In genomic region chr6:132131351-132131750, GRCh38 we compare ENCODE assay signal across 14 cellular contexts.
A peak's percentile ranks its signal among the peaks of the same experiment; 100 is the strongest.
DNase-seq lines count a peak whose midpoint lies in the region; ATAC-seq and TF ChIP-seq lines count a peak whose summit lies in the region.
"Had no signal": no experiment of that assay in that cellular context is flagged by ENCODE, and none has a peak within 500 bp of the region (broad histone marks: within the 10 kb centered on the region; RNA-seq: fewer than 3 reads in every experiment).

No MANE protein-coding gene starts in this region.

- no peak overlapping the region for H3K4me3 Mint-ChIP-seq in activated T-helper 1 cell treated with anti-CD3 and anti-CD28 coated beads, Interleukin-12 subunit alpha, Interleukin-12 subunit beta, Interleukin-2, Interleukin-4 antibody, amounts not matched to agents 30 ng/mL and 10 ng/mL and 1 ng/mL, durations not matched to agents 14 hours and 24 hours and 36 hours
- H3K4me3 Mint-ChIP-seq: CD4-positive, CD25-positive, alpha-beta regulatory T cell; stimulated activated memory B cell treated with anti-CD40 and anti-IgM and Interleukin-4, amounts not matched to agents 10 μg/mL and 1 μg/mL and 100 μg/mL, for 72 hours had no signal

- intact Hi-C loops in right cardiac atrium (cut with DNase I) = loop anchor here in 3 of 4 donors (2.0 to 10.0 kb wide), 3 partner anchors 69 to 179 kb away; partner anchors contain the start of gene CCN2 (in 3 of the 3)
- intact Hi-C loops in gastrocnemius medialis (cut with DNase I; ENCODE audit: low total_unique reads) = loop anchor here (5.0 to 10.0 kb wide), 2 partner anchors 114 to 177 kb away; partner anchors contain the start of gene CCN2
- intact Hi-C loops in activated T-helper 1 cell treated with anti-CD3 and anti-CD28 coated beads, Interleukin-12 subunit alpha, Interleukin-12 subunit beta, Interleukin-2, Interleukin-4 antibody, amounts not matched to agents 30 ng/mL and 10 ng/mL and 1 ng/mL, durations not matched to agents 14 hours and 24 hours and 36 hours (cut with micrococcal nuclease) = no loop called here

- TF ChIP-seq CTCF in gastrocnemius medialis (IDR thresholded peaks at IDR 0.05 in 4 of 5, conservative IDR thresholded peaks at IDR 0.05 in 1 of 5) = no peak
- no peak for TF ChIP-seq CTCF in foreskin keratinocyte (conservative IDR thresholded peaks at IDR 0.05)

- 32% methylated on average over 3 of the region's 3 CpGs for WGBS in right cardiac atrium

- H3K36me3 ChIP-seq in BLaER1 treated with 17β-estradiol and CSF1 and Interleukin-3, amounts not matched to agents 10 nM and 100 nM = no peaks in the 10 kb centered on the region; a peak in 1 of 22 replicates
- H3K36me3 ChIP-seq in gastrocnemius medialis = no peaks in the 10 kb centered on the region

- H3K27ac Mint-ChIP-seq in activated T-helper 1 cell treated with anti-CD3 and anti-CD28 coated beads, Interleukin-12 subunit alpha, Interleukin-12 subunit beta, Interleukin-2, Interleukin-4 antibody, amounts not matched to agents 30 ng/mL and 10 ng/mL and 1 ng/mL, durations not matched to agents 14 hours and 24 hours and 36 hours = no peak overlapping the region
- H3K27ac Mint-ChIP-seq: CD4-positive, CD25-positive, alpha-beta regulatory T cell; stimulated activated memory B cell treated with anti-CD40 and anti-IgM and Interleukin-4, amounts not matched to agents 10 μg/mL and 1 μg/mL and 100 μg/mL, for 72 hours had no signal

- H3K27ac ChIP-seq in BLaER1 treated with 17β-estradiol and CSF1 and Interleukin-3, amounts not matched to agents 10 nM and 100 nM = peak overlapping the region; percentile 39 to 97 (median 80); a peak in 21 of 22 replicates
- peak overlapping the region; percentile 98 for H3K27ac ChIP-seq in right cardiac atrium (ENCODE audit: low read length)
- H3K27ac ChIP-seq in gastrocnemius medialis = peak overlapping the region; percentile 55 to 68 (median 66)
- H3K27ac ChIP-seq in foreskin keratinocyte = no peak overlapping the region

- no peaks in the 10 kb centered on the region for H4K20me1 ChIP-seq in BLaER1 treated with 17β-estradiol and CSF1 and Interleukin-3, amounts not matched to agents 10 nM and 100 nM

- H3K4me1 Mint-ChIP-seq in activated T-helper 1 cell treated with anti-CD3 and anti-CD28 coated beads, Interleukin-12 subunit alpha, Interleukin-12 subunit beta, Interleukin-2, Interleukin-4 antibody, amounts not matched to agents 30 ng/mL and 10 ng/mL and 1 ng/mL, durations not matched to agents 14 hours and 24 hours and 36 hours (ENCODE audit: low read depth) = no peaks in the 10 kb centered on the region
- H3K4me1 Mint-ChIP-seq: CD4-positive, CD25-positive, alpha-beta regulatory T cell had no signal

- no peaks in the 10 kb centered on the region for H3K9me3 Mint-ChIP-seq in activated T-helper 1 cell treated with anti-CD3 and anti-CD28 coated beads, Interleukin-12 subunit alpha, Interleukin-12 subunit beta, Interleukin-2, Interleukin-4 antibody, amounts not matched to agents 30 ng/mL and 10 ng/mL and 1 ng/mL, durations not matched to agents 14 hours and 24 hours and 36 hours
- H3K9me3 Mint-ChIP-seq: stimulated activated memory B cell treated with anti-CD40 and anti-IgM and Interleukin-4, amounts not matched to agents 10 μg/mL and 1 μg/mL and 100 μg/mL, for 72 hours had no signal

- no peak for TF ChIP-seq POLR2A in gastrocnemius medialis (IDR thresholded peaks at IDR 0.05)

- ATAC-seq in SK-N-SH treated with all-trans-retinoic acid at 6 μM for 48 hours (peak; percentile 2; the same call in 2 of the 3 replicates), right cardiac atrium (no peak), gastrocnemius medialis (no peak), foreskin keratinocyte (no peak)

- H3K4me1 ChIP-seq in BLaER1 treated with 17β-estradiol and CSF1 and Interleukin-3, amounts not matched to agents 10 nM and 100 nM = peaks cover 55 to 82% (median 68%) of the 10 kb centered on the region in 10 experiments
- H3K4me1 ChIP-seq in right cardiac atrium (ENCODE audit: control insufficient read depth, insufficient read depth, low read length) (peaks cover 7% of the 10 kb centered on the region), gastrocnemius medialis (peaks cover 0 to 5% of the 10 kb centered on the region in 2 donors), foreskin keratinocyte (peaks cover 9% of the 10 kb centered on the region)

- in situ Hi-C loops in gastrocnemius medialis (cut with MboI; ENCODE audit: low sequenced_read_pairs in 4 of 4) = no loop called here

- no peaks in the 10 kb centered on the region for H3K27me3 ChIP-seq in BLaER1 treated with 17β-estradiol and CSF1 and Interleukin-3, amounts not matched to agents 10 nM and 100 nM
- H3K27me3 ChIP-seq in right cardiac atrium (ENCODE audit: control insufficient read depth, insufficient read depth) = no peaks in the 10 kb centered on the region
- no peaks in the 10 kb centered on the region for H3K27me3 ChIP-seq in gastrocnemius medialis
- H3K27me3 ChIP-seq in foreskin keratinocyte = no peaks in the 10 kb centered on the region

- no peak for DNase-seq in right cardiac atrium
- DNase-seq in gastrocnemius medialis = no peak
- DNase-seq in activated T-helper 1 cell treated with anti-CD3 and anti-CD28 coated beads, Interleukin-12 subunit alpha, Interleukin-12 subunit beta, Interleukin-2, Interleukin-4 antibody, amounts not matched to agents 30 ng/mL and 10 ng/mL and 1 ng/mL, durations not matched to agents 14 hours and 24 hours and 36 hours (ENCODE audit: low spot score) = no peak
- DNase-seq in glomerular visceral epithelial cell (ENCODE audit: extremely low spot score) = no peak
- no peak for DNase-seq in OCI-M2 (lab: John Stamatoyannopoulos, UW; ENCODE audit: unreplicated experiment)
- DNase-seq in foreskin keratinocyte = no peak
- DNase-seq: activated CD4-positive, CD25-positive, alpha-beta regulatory T cell; activated gamma-delta T cell; CD4-positive, CD25-positive, alpha-beta regulatory T cell; NCI-H2029; RPMI8226 had no signal

- peaks cover 0 to 34% (median 23%) of the 10 kb centered on the region in 11 experiments; a peak in 16 of 22 replicates for H3K9me3 ChIP-seq in BLaER1 treated with 17β-estradiol and CSF1 and Interleukin-3, amounts not matched to agents 10 nM and 100 nM (replicated peaks in 1 of 11)
- H3K9me3 ChIP-seq in right cardiac atrium (ENCODE audit: control insufficient read depth, low read length) = no peaks in the 10 kb centered on the region
- no peaks in the 10 kb centered on the region for H3K9me3 ChIP-seq in gastrocnemius medialis

- H3K4me3 ChIP-seq in BLaER1 treated with 17β-estradiol and CSF1 and Interleukin-3, amounts not matched to agents 10 nM and 100 nM = peak overlapping the region in 8 of 10 experiments; percentile 1 to 54 (median 44); a peak in 15 of 20 replicates
- H3K4me3 ChIP-seq in right cardiac atrium (ENCODE audit: low read length) (no peak overlapping the region), gastrocnemius medialis (peak overlapping the region in 1 of 4 donors; percentile 17)

- peaks cover 17% of the 10 kb centered on the region for H3K27me3 Mint-ChIP-seq in activated T-helper 1 cell treated with anti-CD3 and anti-CD28 coated beads, Interleukin-12 subunit alpha, Interleukin-12 subunit beta, Interleukin-2, Interleukin-4 antibody, amounts not matched to agents 30 ng/mL and 10 ng/mL and 1 ng/mL, durations not matched to agents 14 hours and 24 hours and 36 hours (ENCODE audit: insufficient read depth)

- H3K9ac ChIP-seq in BLaER1 treated with 17β-estradiol and CSF1 and Interleukin-3, amounts not matched to agents 10 nM and 100 nM = peak overlapping the region; percentile 24 to 85 (median 65); a peak in 19 of 22 replicates

- no peaks in the 10 kb centered on the region for H3K36me3 Mint-ChIP-seq in activated T-helper 1 cell treated with anti-CD3 and anti-CD28 coated beads, Interleukin-12 subunit alpha, Interleukin-12 subunit beta, Interleukin-2, Interleukin-4 antibody, amounts not matched to agents 30 ng/mL and 10 ng/mL and 1 ng/mL, durations not matched to agents 14 hours and 24 hours and 36 hours (ENCODE audit: low read depth)
- H3K36me3 Mint-ChIP-seq: CD4-positive, CD25-positive, alpha-beta regulatory T cell; stimulated activated memory B cell treated with anti-CD40 and anti-IgM and Interleukin-4, amounts not matched to agents 10 μg/mL and 1 μg/mL and 100 μg/mL, for 72 hours had no signal

- H3K4me2 ChIP-seq in BLaER1 treated with 17β-estradiol and CSF1 and Interleukin-3, amounts not matched to agents 10 nM and 100 nM = peak overlapping the region; percentile 70 to 93 (median 85)

TF ChIP-seq in SK-N-SH treated with all-trans-retinoic acid at 6 μM for 48 hours, 23 proteins besides CTCF, POLR2A, EP300 and RAD21 (continues in another document):
- no peak for TF ChIP-seq PATZ1 (CRISPR knock-in tag; IDR thresholded peaks at IDR 0.05; ENCODE audit: borderline replicate concordance)
- no peak for TF ChIP-seq BACH2 (CRISPR knock-in tag; IDR thresholded peaks at IDR 0.05; ENCODE audit: borderline replicate concordance)
- TF ChIP-seq POU6F1 (CRISPR knock-in tag; IDR thresholded peaks at IDR 0.05; ENCODE audit: borderline replicate concordance, low read depth) = no peak
- TF ChIP-seq ESRRG (CRISPR knock-in tag; IDR thresholded peaks at IDR 0.05) = no peak
- TF ChIP-seq TCF4 (CRISPR knock-in tag; IDR thresholded peaks at IDR 0.05; ENCODE audit: borderline replicate concordance) = no peak
